ENCODE assay signal across 1 cellular context in genomic region chr2:241720560-241720959, GRCh38.
TF ChIP-seq lines count a peak whose summit lies in the region.

No MANE protein-coding gene starts in this region.

TF ChIP-seq in HepG2, 621 proteins besides CTCF, POLR2A, EP300 and RAD21:
- TF ChIP-seq RBFOX2 (IDR thresholded peaks at IDR 0.05; ENCODE audit: low read depth, low read length) (0 out of 2 replicates have a peak, but pooled peaks have one; percentile 21), KDM5B (CRISPR knock-in tag; IDR thresholded peaks at IDR 0.05; ENCODE audit: borderline replicate concordance) (no peak), AGO2 (optimal IDR thresholded peaks at IDR 0.05; ENCODE audit: low read depth, low read length) (peak; percentile 80), ZFAT (CRISPR knock-in tag; conservative IDR thresholded peaks at IDR 0.05) (no peak), HBP1 (CRISPR knock-in tag; IDR thresholded peaks at IDR 0.05; ENCODE audit: low read depth) (no peak), ARHGAP35 (CRISPR knock-in tag; IDR thresholded peaks at IDR 0.05; ENCODE audit: borderline replicate concordance) (no peak), ZNF138 (CRISPR knock-in tag; IDR thresholded peaks at IDR 0.05; ENCODE audit: low read depth) (no peak), ZNF572 (CRISPR knock-in tag; IDR thresholded peaks at IDR 0.05) (no peak), HOXD1 (CRISPR knock-in tag; IDR thresholded peaks at IDR 0.05) (no peak), HOXA9 (CRISPR knock-in tag; IDR thresholded peaks at IDR 0.05; ENCODE audit: borderline replicate concordance) (no peak), E2F1 (CRISPR knock-in tag; IDR thresholded peaks at IDR 0.05) (no peak), ESRRA (CRISPR knock-in tag; IDR thresholded peaks at IDR 0.05; ENCODE audit: low read depth) (no peak), NRL (CRISPR knock-in tag; IDR thresholded peaks at IDR 0.05; ENCODE audit: borderline replicate concordance) (no peak), ZNF234 (CRISPR knock-in tag; conservative IDR thresholded peaks at IDR 0.05) (no peak), NR3C1 (CRISPR knock-in tag; IDR thresholded peaks at IDR 0.05) (no peak), AKAP8 (CRISPR knock-in tag; IDR thresholded peaks at IDR 0.05) (0 out of 2 replicates have a peak, but pooled peaks have one; percentile 18), ZNF124 (CRISPR knock-in tag; IDR thresholded peaks at IDR 0.05) (no peak)
TF ChIP-seq in HepG2: peak in this region for 3.
